In the genomic region with DNA sequence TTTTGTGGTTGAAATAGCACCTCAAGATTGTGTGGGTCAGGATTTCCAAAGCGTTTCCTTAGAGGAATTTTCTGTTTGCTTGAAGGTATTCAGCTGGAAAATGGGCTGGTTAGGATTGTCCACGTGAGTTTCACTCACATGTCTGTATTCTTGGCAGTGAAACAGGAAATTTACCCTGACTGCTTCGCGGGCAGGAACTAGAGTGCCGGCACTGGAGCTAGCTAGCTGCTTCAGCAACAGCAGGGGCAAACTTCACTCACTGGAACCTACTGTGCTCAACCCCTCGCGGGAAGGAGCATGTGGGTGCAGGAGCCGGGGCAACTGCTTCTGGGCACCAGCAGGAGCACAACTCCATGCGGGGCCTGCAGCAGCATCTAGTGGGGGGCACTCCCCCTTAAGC, we compare ENCODE assay signal across 14 cellular contexts. TPM values are rescaled to one million over a fixed set of nuclear protein-coding genes. Genes with fewer than 3 reads are reported as not detected.
DNase-seq lines count a peak whose midpoint lies in the region; ATAC-seq and TF ChIP-seq lines count a peak whose summit lies in the region.
"Had no signal": no experiment of that assay in that cellular context is flagged by ENCODE, and none has a peak within 500 bp of the region (broad histone marks: within the 10 kb centered on the region; RNA-seq: fewer than 3 reads in every experiment).

No MANE protein-coding gene starts in this region.

- no peak overlapping the region for H3K4me3 ChIP-seq in esophagus squamous epithelium
- H3K4me3 ChIP-seq: sigmoid colon, thoracic aorta had no signal

- peaks cover 11 to 32% of the 10 kb centered on the region in 2 donors for H3K4me1 Mint-ChIP-seq in stimulated activated naive B cell treated with anti-CD40 and anti-IgM and Interleukin-4, amounts not matched to agents 10 μg/mL and 1 μg/mL and 100 μg/mL, for 72 hours

- H3K36me3 ChIP-seq in esophagus squamous epithelium: no peaks in the 10 kb centered on the region
- H3K36me3 ChIP-seq: sigmoid colon, thoracic aorta had no signal

- H3K36me3 Mint-ChIP-seq in stimulated activated naive B cell treated with anti-CD40 and anti-IgM and Interleukin-4, amounts not matched to agents 10 μg/mL and 1 μg/mL and 100 μg/mL, for 72 hours: peaks cover 0 to 3% of the 10 kb centered on the region in 2 donors

- intact Hi-C loops in esophagus squamous epithelium (cut with DNase I): no loop called here

- H3K9me3 Mint-ChIP-seq in stimulated activated naive B cell treated with anti-CD40 and anti-IgM and Interleukin-4, amounts not matched to agents 10 μg/mL and 1 μg/mL and 100 μg/mL, for 72 hours: peaks cover 3 to 5% of the 10 kb centered on the region in 2 donors

- H3K4me1 ChIP-seq in esophagus squamous epithelium: no peaks in the 10 kb centered on the region
- H3K4me1 ChIP-seq: sigmoid colon had no signal

- no peak for TF ChIP-seq POLR2A in esophagus squamous epithelium (IDR thresholded peaks at IDR 0.05)

- 60 to 63% methylated on average over 5 to 7 of the region's 9 CpGs for WGBS in esophagus squamous epithelium, 2 donors

- peak; percentile 36 to 39 for ATAC-seq in stimulated activated naive B cell treated with anti-CD40 and anti-IgM and Interleukin-4, amounts not matched to agents 10 μg/mL and 1 μg/mL and 100 μg/mL, for 72 hours (replicated peaks)
- ATAC-seq in HG03342 (IDR thresholded peaks at IDR 0.05; ENCODE audit: unreplicated experiment): no peak
- ATAC-seq: left colon, PC-3 had no signal

- DNase-seq in activated CD4-positive, alpha-beta T cell treated with anti-CD3 and anti-CD28 coated beads for 48 hours: peak; percentile 12
- DNase-seq in activated CD4-positive, alpha-beta T cell treated with anti-CD3 and anti-CD28 coated beads for 1 hour: no peak
- peak; percentile 65 for DNase-seq in activated effector memory CD4-positive, alpha-beta T cell treated with anti-CD3 and anti-CD28 coated beads, Interleukin-2, amount 50 U/mL, for 16 hours
- DNase-seq in iris pigment epithelial cell (ENCODE audit: low read depth) (peak; percentile 22), activated gamma-delta T cell treated with Interleukin-2 at 50 U/mL for 16 hours (no peak), esophagus squamous epithelium (lab: John Stamatoyannopoulos, UW) (no peak)
- no peak for DNase-seq in stimulated activated naive B cell treated with anti-CD40 and anti-IgM and Interleukin-4, amounts not matched to agents 10 μg/mL and 1 μg/mL and 100 μg/mL, for 72 hours
- DNase-seq: 8988T, left colon, NCI-H1092 treated with DMSO at 0.1 percent for 48 hours, PC-3, sigmoid colon had no signal

- H3K9me3 ChIP-seq in esophagus squamous epithelium: no peaks in the 10 kb centered on the region
- H3K9me3 ChIP-seq: sigmoid colon, thoracic aorta had no signal

- H3K27ac ChIP-seq in esophagus squamous epithelium: no peak overlapping the region
- H3K27ac ChIP-seq: sigmoid colon, thoracic aorta had no signal

- no peak overlapping the region for H3K27ac Mint-ChIP-seq in stimulated activated naive B cell treated with anti-CD40 and anti-IgM and Interleukin-4, amounts not matched to agents 10 μg/mL and 1 μg/mL and 100 μg/mL, for 72 hours

- H3K27me3 Mint-ChIP-seq in stimulated activated naive B cell treated with anti-CD40 and anti-IgM and Interleukin-4, amounts not matched to agents 10 μg/mL and 1 μg/mL and 100 μg/mL, for 72 hours: peaks cover 19 to 22% of the 10 kb centered on the region in 2 donors

- H3K4me3 Mint-ChIP-seq in stimulated activated naive B cell treated with anti-CD40 and anti-IgM and Interleukin-4, amounts not matched to agents 10 μg/mL and 1 μg/mL and 100 μg/mL, for 72 hours: no peak overlapping the region

- TF ChIP-seq CTCF in esophagus squamous epithelium (IDR thresholded peaks at IDR 0.05): no peak

- no peaks in the 10 kb centered on the region for H3K27me3 ChIP-seq in esophagus squamous epithelium
- H3K27me3 ChIP-seq: sigmoid colon had no signal

RNA-seq across cellular contexts. Expression of gene RTKN2, which starts 38.0 kb away (rescaled TPM):
- 10 to 100 TPM in 2 of 4 donors, 1 to 10 TPM in 2; 4.9 to 10.8 (median 9.7) TPM for total RNA-seq in esophagus squamous epithelium
- total RNA-seq: sigmoid colon, thoracic aorta had no signal

Comparison
In these comparisons a context has a peak if more than half of its experiments do, and no peak if none do; other contexts are left out.
1. DNase-seq: peak in activated CD4-positive, alpha-beta T cell treated with anti-CD3 and anti-CD28 coated beads for 48 hours (single experiment), activated effector memory CD4-positive, alpha-beta T cell treated with anti-CD3 and anti-CD28 coated beads, Interleukin-2, amount 50 U/mL, for 16 hours (single experiment) and iris pigment epithelial cell (single experiment); none in activated CD4-positive, alpha-beta T cell treated with anti-CD3 and anti-CD28 coated beads for 1 hour (single experiment), stimulated activated naive B cell treated with anti-CD40 and anti-IgM and Interleukin-4, amounts not matched to agents 10 μg/mL and 1 μg/mL and 100 μg/mL, for 72 hours (single experiment), activated gamma-delta T cell treated with Interleukin-2 at 50 U/mL for 16 hours (single experiment) and esophagus squamous epithelium (single experiment).